23 cellular contexts compared by ENCODE assay signal in the genomic region with DNA sequence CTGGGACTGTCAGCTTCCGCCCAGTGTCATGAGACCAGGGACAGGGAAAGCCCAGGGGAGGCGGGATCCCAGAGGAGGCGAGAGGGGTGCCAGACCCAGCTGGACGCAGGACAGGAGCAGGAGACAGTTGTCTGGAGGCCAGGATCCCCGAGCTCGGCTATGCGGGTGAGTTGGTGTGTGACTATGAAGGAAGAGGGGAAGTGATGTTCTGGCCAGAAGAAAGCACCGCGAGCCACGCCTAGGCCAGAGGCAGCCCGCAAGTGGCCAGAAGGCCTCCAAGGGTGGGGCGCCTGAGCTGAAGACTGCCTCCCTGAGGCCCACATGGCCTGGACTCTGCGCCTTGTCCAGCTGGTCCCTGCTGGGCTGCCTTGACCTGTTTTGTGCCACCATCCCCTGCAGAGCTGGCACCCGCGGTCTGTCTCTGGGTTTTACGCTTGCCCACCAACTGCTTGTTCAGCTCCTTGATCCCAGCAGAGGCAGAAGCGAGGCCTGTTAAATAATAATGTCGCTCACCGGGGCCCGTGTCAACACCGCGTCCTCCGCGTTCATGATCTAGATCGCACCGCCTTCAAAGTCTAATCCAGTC.
DNase-seq lines count a peak whose midpoint lies in the region; ATAC-seq and TF ChIP-seq lines count a peak whose summit lies in the region.
"Had no signal": no experiment of that assay in that cellular context is flagged by ENCODE, and none has a peak within 500 bp of the region (broad histone marks: within the 10 kb centered on the region; RNA-seq: fewer than 3 reads in every experiment).

No MANE protein-coding gene starts in this region.

- intact Hi-C loops in heart left ventricle (cut with DNase I) (loop anchor here in 9 of 10 donors (5.0 to 10.0 kb wide), 8 partner anchors 155 to 905 kb away; a partner anchor contains a TSS), mucosa of descending colon (cut with DNase I, micrococcal nuclease) (no loop called here)

- WGBS in heart left ventricle, 4 donors: 71 to 76% (median 74%) methylated on average over 24 to 26 of the region's 26 CpGs

- H3K9me3 ChIP-seq in heart left ventricle (no peaks in the 10 kb centered on the region), mucosa of descending colon (no peaks in the 10 kb centered on the region)
- H3K9me3 ChIP-seq: esophagus squamous epithelium had no signal

- H3K27ac ChIP-seq in heart left ventricle: no peak overlapping the region

- ATAC-seq in heart left ventricle (peak; percentile 44 to 80 (median 60)), mucosa of descending colon (peak; percentile 25), HG03571 (IDR thresholded peaks at IDR 0.05; ENCODE audit: unreplicated experiment) (no peak), GM18520 (IDR thresholded peaks at IDR 0.05; ENCODE audit: unreplicated experiment) (no peak)
- ATAC-seq: activated CD8-positive, alpha-beta memory T cell treated with anti-CD3 and anti-CD28 coated beads, Interleukin-2, amount 10 ng/mL, durations not matched to agents 7 days and 5 days; effector memory CD8-positive, alpha-beta T cell; stimulated activated naive CD8-positive, alpha-beta T cell treated with anti-CD3 and anti-CD28 coated beads, Interleukin-15, amount 100 ng/mL, for 72 hours had no signal

- DNase-seq in AG20443 (ENCODE audit: low spot score) (peak; percentile 48), cerebellar cortex (ENCODE audit: low spot score) (peak; percentile 74), heart left ventricle (peak in 4 of 5 donors; percentile 41 to 74 (median 56)), mucosa of descending colon (no peak), SIG-M5 (lab: John Stamatoyannopoulos, UW) (no peak), dedifferentiated amniotic fluid mesenchymal stem cell (ENCODE audit: extremely low spot score) (no peak)
- DNase-seq: 8988T; activated CD4-positive, alpha-beta T cell treated with anti-CD3 and anti-CD28 coated beads for 48 hours; activated CD8-positive, alpha-beta memory T cell treated with anti-CD3 and anti-CD28 coated beads, Interleukin-2, amount 10 ng/mL, durations not matched to agents 7 days and 5 days; COR-L47; DMS79 treated with DMSO at 0.1 percent for 48 hours; effector memory CD8-positive, alpha-beta T cell; esophagus squamous epithelium; GOT3; NCI-H1436; NCI-H510A treated with DMSO at 0.1 percent for 48 hours; NK-92 treated with Interleukin-12 subunit alpha and Interleukin-12 subunit beta, amount 100 ng/mL, for 24 hours; occipital lobe; retina; stimulated activated naive CD8-positive, alpha-beta T cell treated with anti-CD3 and anti-CD28 coated beads, Interleukin-15, amount 100 ng/mL, for 72 hours; trophoblast cell had no signal

- H3K4me1 ChIP-seq in heart left ventricle (peaks cover 0 to 45% (median 19%) of the 10 kb centered on the region in 12 donors), mucosa of descending colon (ENCODE audit: low read depth) (no peaks in the 10 kb centered on the region)

- TF ChIP-seq CTCF in heart left ventricle (IDR thresholded peaks at IDR 0.05) (no peak), mucosa of descending colon (IDR thresholded peaks at IDR 0.05) (no peak)

- H3K4me3 ChIP-seq in heart left ventricle (no peak overlapping the region), mucosa of descending colon (no peak overlapping the region)
- H3K4me3 ChIP-seq: esophagus squamous epithelium had no signal

- TF ChIP-seq POLR2A in heart left ventricle (IDR thresholded peaks at IDR 0.05): no peak

- H3K36me3 ChIP-seq in heart left ventricle: peaks cover 0 to 50% (median 32%) of the 10 kb centered on the region in 9 donors
- H3K36me3 ChIP-seq in mucosa of descending colon (ENCODE audit: low read depth): peaks cover 1% of the 10 kb centered on the region

- no peaks in the 10 kb centered on the region for H3K27me3 ChIP-seq in heart left ventricle
- H3K27me3 ChIP-seq: esophagus squamous epithelium had no signal

Comparison
In these comparisons a context has a peak if more than half of its experiments do, and no peak if none do; other contexts are left out.
1. DNase-seq: peak in AG20443 (single experiment), cerebellar cortex (single experiment) and heart left ventricle (4 of 5); none in mucosa of descending colon (0 of 3), SIG-M5 (single experiment) and dedifferentiated amniotic fluid mesenchymal stem cell (single experiment).
2. ATAC-seq: peak in heart left ventricle (4 of 4) and mucosa of descending colon (single experiment); none in HG03571 (single experiment) and GM18520 (single experiment).
3. intact Hi-C loops: an anchor here in heart left ventricle (5.0 to 10.0 kb wide); none called in mucosa of descending colon.